Comparison of ENCODE assay signal across 14 cellular contexts in genomic region chr14:50388256-50388931, GRCh38. TPM values are rescaled to one million over a fixed set of nuclear protein-coding genes. Genes with fewer than 3 reads are reported as not detected.
DNase-seq lines count a peak whose midpoint lies in the region; ATAC-seq and TF ChIP-seq lines count a peak whose summit lies in the region.
"Had no signal": no experiment of that assay in that cellular context is flagged by ENCODE, and none has a peak within 500 bp of the region (broad histone marks: within the 10 kb centered on the region; RNA-seq: fewer than 3 reads in every experiment).

No MANE protein-coding gene starts in this region.

- H3K27ac ChIP-seq in Peyer's patch (peak overlapping the region in 2 of 4 donors; percentile 68 to 70), upper lobe of right lung (peak overlapping the region; percentile 51)
- H3K27ac ChIP-seq: suprapubic skin had no signal

- H3K9me3 ChIP-seq in Peyer's patch, result no peaks in the 10 kb centered on the region
- H3K9me3 ChIP-seq in mucosa of descending colon, result no peaks in the 10 kb centered on the region
- H3K9me3 ChIP-seq in upper lobe of right lung, result no peaks in the 10 kb centered on the region
- H3K9me3 ChIP-seq: suprapubic skin had no signal

- H3K36me3 Mint-ChIP-seq in glutamatergic neuron (ENCODE audit: unreplicated experiment), result no peaks in the 10 kb centered on the region
- H3K36me3 Mint-ChIP-seq: memory B cell had no signal

- DNase-seq in Peyer's patch (peak in 2 of 3 donors; percentile 74 to 81), glutamatergic neuron (no peak), mucosa of descending colon (peak; percentile 57 to 78 (median 75)), upper lobe of right lung (no peak), EL (no peak), GF-D8 (lab: John Stamatoyannopoulos, UW) (no peak), posterior vena cava (ENCODE audit: low spot score) (no peak)
- DNase-seq: activated B cell treated with CpG ODN at 0.5 μM for 24 hours; activated naive CD8-positive, alpha-beta T cell treated with anti-CD3 and anti-CD28 coated beads for 36 hours; C1 segment of cervical spinal cord; DND-41; NCI-H187 had no signal

- no peak for TF ChIP-seq POLR2A in Peyer's patch (IDR thresholded peaks at IDR 0.05)

- no peak overlapping the region for H3K4me3 ChIP-seq in Peyer's patch
- no peak overlapping the region for H3K4me3 ChIP-seq in mucosa of descending colon
- no peak overlapping the region for H3K4me3 ChIP-seq in upper lobe of right lung
- H3K4me3 ChIP-seq: suprapubic skin had no signal

- peaks cover 10% of the 10 kb centered on the region for H3K9me3 Mint-ChIP-seq in glutamatergic neuron (ENCODE audit: unreplicated experiment)
- H3K9me3 Mint-ChIP-seq: activated B cell treated with CpG ODN at 0.5 μM for 24 hours; activated naive CD8-positive, alpha-beta T cell treated with anti-CD3 and anti-CD28 coated beads for 36 hours; memory B cell had no signal

- ATAC-seq in mucosa of descending colon, result peak; percentile 97
- peak; percentile 77 for ATAC-seq in upper lobe of right lung

- H3K27ac Mint-ChIP-seq in glutamatergic neuron (ENCODE audit: unreplicated experiment), result peak overlapping the region; percentile 9
- H3K27ac Mint-ChIP-seq: activated B cell treated with CpG ODN at 0.5 μM for 24 hours; activated naive CD8-positive, alpha-beta T cell treated with anti-CD3 and anti-CD28 coated beads for 36 hours; memory B cell had no signal

- H3K27me3 ChIP-seq in Peyer's patch (no peaks in the 10 kb centered on the region), upper lobe of right lung (no peaks in the 10 kb centered on the region)
- H3K27me3 ChIP-seq: suprapubic skin had no signal

- peaks cover 22% of the 10 kb centered on the region for H3K4me1 Mint-ChIP-seq in glutamatergic neuron (ENCODE audit: low read depth, unreplicated experiment)
- H3K4me1 Mint-ChIP-seq: activated naive CD8-positive, alpha-beta T cell treated with anti-CD3 and anti-CD28 coated beads for 36 hours; memory B cell had no signal

- no peak overlapping the region for H3K4me3 Mint-ChIP-seq in glutamatergic neuron (ENCODE audit: unreplicated experiment)
- H3K4me3 Mint-ChIP-seq: activated B cell treated with CpG ODN at 0.5 μM for 24 hours; activated naive CD8-positive, alpha-beta T cell treated with anti-CD3 and anti-CD28 coated beads for 36 hours; memory B cell had no signal

- no peaks in the 10 kb centered on the region for H3K27me3 Mint-ChIP-seq in glutamatergic neuron (ENCODE audit: unreplicated experiment)
- H3K27me3 Mint-ChIP-seq: activated B cell treated with CpG ODN at 0.5 μM for 24 hours; activated naive CD8-positive, alpha-beta T cell treated with anti-CD3 and anti-CD28 coated beads for 36 hours; memory B cell had no signal

- H3K36me3 ChIP-seq in Peyer's patch (no peaks in the 10 kb centered on the region), mucosa of descending colon (ENCODE audit: low read depth) (no peaks in the 10 kb centered on the region), upper lobe of right lung (no peaks in the 10 kb centered on the region)
- H3K36me3 ChIP-seq: suprapubic skin had no signal

- TF ChIP-seq CTCF in Peyer's patch (IDR thresholded peaks at IDR 0.05) (no peak), glutamatergic neuron (IDR thresholded peaks at IDR 0.05; ENCODE audit: partially characterized antibody, unreplicated experiment) (no peak), mucosa of descending colon (IDR thresholded peaks at IDR 0.05) (no peak), upper lobe of right lung (IDR thresholded peaks at IDR 0.05) (no peak)

- intact Hi-C loops in mucosa of descending colon (cut with DNase I, micrococcal nuclease), result no loop called here
- intact Hi-C loops in upper lobe of right lung (cut with DNase I), result no loop called here
- intact Hi-C loops in posterior vena cava (cut with DNase I), result no loop called here

- H3K4me1 ChIP-seq in Peyer's patch, result no peaks in the 10 kb centered on the region
- peaks cover 5% of the 10 kb centered on the region for H3K4me1 ChIP-seq in mucosa of descending colon (ENCODE audit: low read depth)
- H3K4me1 ChIP-seq in upper lobe of right lung, result peaks cover 8% of the 10 kb centered on the region
- H3K4me1 ChIP-seq: suprapubic skin had no signal

RNA-seq across cellular contexts. Expression of gene CDKL1, which starts 8.3 kb away (rescaled TPM):
- total RNA-seq in Peyer's patch (10 to 100 TPM; 11.3 to 20.4 (median 15.5) TPM), glutamatergic neuron (ENCODE audit: unreplicated experiment) (3.4 TPM), mucosa of descending colon (10 to 100 TPM; 31.0 to 70.4 (median 53.5) TPM), upper lobe of right lung (20.7 TPM), posterior vena cava (10 to 100 TPM; 10.2 to 17.4 TPM)

Comparison
In these comparisons a context has a peak if more than half of its experiments do, and no peak if none do; other contexts are left out.
1. DNase-seq: peak in Peyer's patch (2 of 3) and mucosa of descending colon (3 of 3); none in glutamatergic neuron (single experiment), upper lobe of right lung (single experiment), EL (single experiment), GF-D8 (single experiment) and posterior vena cava (single experiment).